ENCODE assay signal across 8 cellular contexts in the genomic region with DNA sequence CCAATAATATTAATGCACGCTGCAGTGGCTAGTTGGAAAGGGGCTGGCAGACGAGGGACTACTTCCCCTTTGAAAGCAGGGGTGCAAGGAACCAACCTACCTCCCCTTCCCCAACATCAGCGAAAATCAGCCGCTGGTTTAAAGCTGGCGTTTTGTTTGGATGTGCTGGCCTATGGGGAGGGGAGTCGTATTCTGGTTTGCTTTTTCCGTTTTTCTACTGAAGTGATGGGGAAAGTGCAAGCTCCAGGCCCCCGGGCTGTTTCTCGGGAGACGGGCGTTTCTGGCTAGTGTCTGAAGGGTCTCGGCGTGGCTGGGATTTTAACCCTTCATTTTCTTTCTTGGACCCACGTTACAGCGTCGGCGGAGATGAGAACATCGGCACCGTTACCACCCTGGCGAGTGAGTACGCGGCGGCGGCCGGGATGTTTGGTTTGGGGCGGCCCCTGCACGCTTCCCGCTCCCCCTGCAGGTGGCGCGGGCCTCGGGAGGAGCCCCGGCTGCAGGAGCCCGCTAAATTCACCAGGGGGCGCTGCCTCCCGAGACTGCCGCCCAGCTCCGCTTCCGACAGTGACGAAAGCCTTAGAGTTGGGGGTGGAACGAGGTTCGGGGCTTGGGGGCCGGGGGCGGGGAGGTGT.
DNase-seq lines count a peak whose midpoint lies in the region; ATAC-seq and TF ChIP-seq lines count a peak whose summit lies in the region.

No MANE protein-coding gene starts in this region.

- DNase-seq in DMS153 treated with DMSO at 0.1 percent for 48 hours (lab: John Stamatoyannopoulos, UW; ENCODE audit: unreplicated experiment) (peak; percentile 76), PC-3 (peak; percentile 87)
- DNase-seq in activated T-cell treated with anti-CD3 and anti-CD28 coated beads, Interleukin-2, amount 50 U/mL, for 48 hours = peak; percentile 95 to 96
- peak; percentile 81 for DNase-seq in stimulated activated CD8-positive, alpha-beta memory T cell treated with anti-CD3 and anti-CD28 coated beads, Interleukin-7, amount 100 ng/mL, for 24 hours (ENCODE audit: low read depth)

- peak; percentile 88 for TF ChIP-seq RAD21 in Ishikawa (IDR thresholded peaks at IDR 0.05; ENCODE audit: low read depth)

- intact Hi-C loops in PC-3 (cut with micrococcal nuclease) = loop anchor here (1.0 to 10.0 kb wide), 6 partner anchors 28 to 862 kb away; no protein-coding TSS in a partner anchor

- CTCF ChIA-PET in PC-3 (lab: Charles Lee) = interaction anchor here (0.9 to 3.3 kb wide), 5 partner anchors 17 to 860 kb away, joined by 4 to 30 read pairs (median 9); no protein-coding TSS in a partner anchor

- H3K4me1 ChIP-seq in PC-3 (ENCODE audit: insufficient read depth, low read length) = peaks cover 25% of the 10 kb centered on the region
- H3K4me1 ChIP-seq in muscle layer of duodenum (ENCODE audit: control insufficient read depth in 1 of 2, insufficient read depth in 2 of 2, low read length in 2 of 2) = no peaks in the 10 kb centered on the region

- H3K27me3 ChIP-seq in PC-3 (ENCODE audit: low read length) = no peaks in the 10 kb centered on the region
- H3K27me3 ChIP-seq in muscle layer of duodenum (ENCODE audit: low read depth, low read length) = no peaks in the 10 kb centered on the region

- H3F3A ChIP-seq in PC-3 (ENCODE audit: low read length, unreplicated experiment) = no peaks in the 10 kb centered on the region

- POLR2A ChIA-PET in PC-3 (lab: Charles Lee; ENCODE audit: unreplicated experiment) = interaction anchor here (0.6 to 1.2 kb wide), 4 partner anchors 13 to 77 kb away, joined by 3 to 23 read pairs (median 10); no protein-coding TSS in a partner anchor

- peak; percentile 82 for ATAC-seq in GM21717 (IDR thresholded peaks at IDR 0.05; ENCODE audit: unreplicated experiment)
- ATAC-seq in PC-3 = peak; percentile 88
- ATAC-seq in esophagus mucosa = peak; percentile 90

- H3K9me3 ChIP-seq in PC-3 (ENCODE audit: low read length) (no peaks in the 10 kb centered on the region), muscle layer of duodenum (ENCODE audit: control insufficient read depth in 1 of 2, low read length in 2 of 2) (no peaks in the 10 kb centered on the region)

- H3K27ac ChIP-seq in PC-3 (ENCODE audit: low read length) (peak overlapping the region; percentile 64), muscle layer of duodenum (ENCODE audit: low read length) (peak overlapping the region; percentile 45)

- H3K4me3 ChIP-seq in PC-3 (ENCODE audit: low read length) = peak overlapping the region; percentile 76
- peak overlapping the region; percentile 70 to 80 for H3K4me3 ChIP-seq in muscle layer of duodenum (ENCODE audit: low read depth in 1 of 2, low read length in 2 of 2)

- peak overlapping the region; percentile 83 for H3K9ac ChIP-seq in PC-3 (ENCODE audit: low read length)

- BruUV-seq in PC-3 (replicated peaks; lab: Mats Ljungman, UMichigan) = TSS peak; percentile 90

- no peaks in the 10 kb centered on the region for H3K9me2 ChIP-seq in PC-3 (replicated peaks; ENCODE audit: low read length)

- H3K79me2 ChIP-seq in PC-3 (ENCODE audit: low read length) = no peaks in the 10 kb centered on the region

- peak; percentile 98 for TF ChIP-seq CTCF in PC-3 (conservative IDR thresholded peaks at IDR 0.05; ENCODE audit: low read depth, low read length)

- no peaks in the 10 kb centered on the region for H4K20me1 ChIP-seq in PC-3 (ENCODE audit: low read length)

- H3K36me3 ChIP-seq in PC-3 (ENCODE audit: low read depth, low read length) (no peaks in the 10 kb centered on the region), muscle layer of duodenum (ENCODE audit: control insufficient read depth in 1 of 2, insufficient read depth in 2 of 2, low read length in 2 of 2) (no peaks in the 10 kb centered on the region)

- peak overlapping the region; percentile 99 for H2AFZ ChIP-seq in PC-3 (ENCODE audit: low read length)

- TF ChIP-seq EP300 in Ishikawa (IDR thresholded peaks at IDR 0.05; ENCODE audit: borderline replicate concordance) = no peak

- H3K4me2 ChIP-seq in PC-3 (ENCODE audit: low read length) = peak overlapping the region; percentile 97

TF ChIP-seq in Ishikawa, 13 proteins besides CTCF, POLR2A, EP300 and RAD21:
- TF ChIP-seq MAX (IDR thresholded peaks at IDR 0.05) = peak; percentile 38; the same call in 1 of the 2 replicates
- no peak; the same call in 1 of the 2 replicates for TF ChIP-seq TAF1 (IDR thresholded peaks at IDR 0.05; ENCODE audit: low read depth)
- no peak for TF ChIP-seq YY1 (IDR thresholded peaks at IDR 0.05; ENCODE audit: low read depth)
- no peak for TF ChIP-seq FOXM1 (IDR thresholded peaks at IDR 0.05; ENCODE audit: borderline replicate concordance, low read depth)

Comparison
In these comparisons a context has a peak if more than half of its experiments do, and no peak if none do; other contexts are left out.
1. Peak in every context shown above with its lines: DNase-seq, ATAC-seq, H3K4me3 ChIP-seq and H3K27ac ChIP-seq.